ENCODE assay signal across 8 cellular contexts in the genomic region with DNA sequence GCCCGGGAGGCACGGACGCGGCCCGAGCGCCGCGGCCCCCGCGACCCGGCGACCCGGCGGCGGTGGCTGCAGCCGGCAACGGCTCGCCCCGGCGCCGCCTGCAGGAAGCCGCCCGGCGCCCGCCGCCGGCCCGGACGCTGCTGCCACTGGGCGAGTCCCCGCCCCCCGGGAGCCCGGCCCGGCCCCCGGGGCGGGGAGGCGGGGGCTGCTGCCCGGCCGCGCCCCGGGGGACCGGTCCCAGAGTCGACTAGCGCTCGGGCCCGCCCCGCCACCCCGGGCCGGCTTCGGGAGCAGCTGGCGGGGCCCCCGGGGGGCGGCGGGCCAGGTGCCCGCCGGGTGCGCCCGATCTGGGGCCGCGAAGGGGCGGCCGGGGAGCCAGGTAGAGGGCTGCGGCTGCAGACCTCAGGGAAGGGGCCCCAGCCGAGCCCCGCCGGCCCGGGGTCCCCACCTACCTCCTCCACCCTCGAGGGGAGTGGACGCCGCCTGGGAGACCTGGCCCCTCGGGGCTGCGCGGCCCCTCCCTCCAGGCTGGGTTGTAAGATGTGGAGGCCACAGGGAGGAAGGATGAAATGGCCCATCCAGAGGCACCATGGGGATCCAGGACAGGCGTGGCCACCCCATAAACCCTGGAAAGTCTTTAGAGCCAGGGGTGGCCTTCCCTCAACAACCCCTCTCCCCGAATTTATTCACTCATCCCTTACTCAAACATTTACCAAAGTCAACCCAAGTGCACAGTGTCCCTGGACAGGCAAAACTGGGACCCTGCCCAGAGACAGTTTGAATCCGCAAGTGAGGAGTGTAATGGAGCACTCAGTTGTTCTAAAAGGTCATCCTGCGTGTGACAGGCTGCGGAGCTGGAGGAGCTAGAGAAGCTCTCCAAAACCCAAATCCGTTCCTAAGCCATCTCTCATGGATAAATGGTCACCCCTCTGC. TPM values are rescaled to one million over a fixed set of nuclear protein-coding genes. Genes with fewer than 3 reads are reported as not detected.
A peak's percentile ranks its signal among the peaks of the same experiment; 100 is the strongest.
DNase-seq lines count a peak whose midpoint lies in the region; ATAC-seq, FAIRE-seq and TF ChIP-seq lines count a peak whose summit lies in the region.

A gene with protein sequence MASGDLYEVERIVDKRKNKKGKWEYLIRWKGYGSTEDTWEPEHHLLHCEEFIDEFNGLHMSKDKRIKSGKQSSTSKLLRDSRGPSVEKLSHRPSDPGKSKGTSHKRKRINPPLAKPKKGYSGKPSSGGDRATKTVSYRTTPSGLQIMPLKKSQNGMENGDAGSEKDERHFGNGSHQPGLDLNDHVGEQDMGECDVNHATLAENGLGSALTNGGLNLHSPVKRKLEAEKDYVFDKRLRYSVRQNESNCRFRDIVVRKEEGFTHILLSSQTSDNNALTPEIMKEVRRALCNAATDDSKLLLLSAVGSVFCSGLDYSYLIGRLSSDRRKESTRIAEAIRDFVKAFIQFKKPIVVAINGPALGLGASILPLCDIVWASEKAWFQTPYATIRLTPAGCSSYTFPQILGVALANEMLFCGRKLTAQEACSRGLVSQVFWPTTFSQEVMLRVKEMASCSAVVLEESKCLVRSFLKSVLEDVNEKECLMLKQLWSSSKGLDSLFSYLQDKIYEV (minus strand): TSS at position 148 of the 933 bp plus-strand sequence. CDS start 425 bp downstream, outside the sequence.

- peak; percentile 75 to 79 for ATAC-seq in A549
- ATAC-seq in GM19023 (IDR thresholded peaks at IDR 0.05; ENCODE audit: unreplicated experiment), result peak; percentile 77
- peak; percentile 47 for ATAC-seq in HG03342 (IDR thresholded peaks at IDR 0.05; ENCODE audit: unreplicated experiment)
- peak; percentile 88 to 93 (median 90) for ATAC-seq in right lobe of liver

- 0 out of 3 replicates have a peak, but pooled peaks cover 3% of the 10 kb centered on the region for H3K4me1 ChIP-seq in A549
- no peaks in the 10 kb centered on the region for H3K4me1 ChIP-seq in right lobe of liver

- peaks cover 10% of the 10 kb centered on the region; the same call in 2 of the 3 replicates for H3K9me3 ChIP-seq in A549
- no peaks in the 10 kb centered on the region for H3K9me3 ChIP-seq in WERI-Rb-1 (ENCODE audit: severe bottlenecking)
- no peaks in the 10 kb centered on the region for H3K9me3 ChIP-seq in right lobe of liver

- WGBS in A549 (ENCODE audit: missing lambda C conversion rate), result 39% methylated on average over 12 of the region's 79 CpGs
- 58% methylated on average over 5 of the region's 79 CpGs for WGBS in right lobe of liver (ENCODE audit: insufficient coverage, low coverage, low lambda C conversion rate, missing lambda C conversion rate)

- peak within 1 kb of the TSS in 1 of 2 experiments; percentile 80; a peak in 3 of 6 replicates for H3K27ac ChIP-seq in A549
- H3K27ac ChIP-seq in WERI-Rb-1, result no peak within 1 kb of the TSS
- peak within 1 kb of the TSS in 1 of 2 donors; percentile 74 for H3K27ac ChIP-seq in coronary artery
- no peak within 1 kb of the TSS for H3K27ac ChIP-seq in right lobe of liver

- intact Hi-C loops in right lobe of liver (cut with DNase I), result no loop called here

- TF ChIP-seq EP300 in A549 (IDR thresholded peaks at IDR 0.05), result no peak

- DNase-seq in A549 (ENCODE audit: low read depth in 1 of 2, low spot score in 1 of 2) (peak in 1 of 2 experiments; percentile 28), WERI-Rb-1 (no peak), coronary artery (ENCODE audit: low spot score) (no peak), right lobe of liver (peak; percentile 72 to 75 (median 73)), NCI-H1436 treated with DMSO at 0.1 percent for 48 hours (lab: John Stamatoyannopoulos, UW) (no peak)
- DNase-seq in stimulated activated CD8-positive, alpha-beta memory T cell treated with anti-CD3 and anti-CD28 coated beads, Interleukin-15, amount 100 ng/mL, for 48 hours (ENCODE audit: low read depth in 2 of 2), result peak; percentile 23 to 26

- no peak for TF ChIP-seq POLR2A in A549 (IDR thresholded peaks at IDR 0.05; ENCODE audit: low read length)
- no peak for TF ChIP-seq POLR2A in right lobe of liver (IDR thresholded peaks at IDR 0.05)

- FAIRE-seq in A549 (lab: Jason Lieb, UNC), result no peak

- H3K4me2 ChIP-seq in A549, result peak within 1 kb of the TSS; percentile 96

- CTCF ChIA-PET in A549 (lab: Yijun Ruan, JAX), result no interaction called here

- TF ChIP-seq CTCF in A549 (IDR thresholded peaks at IDR 0.05) (no peak), WERI-Rb-1 (IDR thresholded peaks at IDR 0.05; ENCODE audit: low read depth, low read length) (no peak), coronary artery (IDR thresholded peaks at IDR 0.05) (no peak), right lobe of liver (IDR thresholded peaks at IDR 0.05) (peak in 1 of 4 donors; percentile 10)

- POLR2A ChIA-PET in A549 (lab: Yijun Ruan, JAX), result no interaction called here

- H3K4me3 ChIP-seq in A549 (peak within 1 kb of the TSS; percentile 64), WERI-Rb-1 (ENCODE audit: low read depth, low read length) (peak within 1 kb of the TSS; percentile 38), coronary artery (peak within 1 kb of the TSS; percentile 95), right lobe of liver (peak within 1 kb of the TSS; percentile 53 to 68 (median 54))

- H3K27me3 ChIP-seq in WERI-Rb-1 (ENCODE audit: insufficient read depth, low read depth, severe bottlenecking), result peaks cover 16% of the 10 kb centered on the region
- no peaks in the 10 kb centered on the region for H3K27me3 ChIP-seq in right lobe of liver

- TF ChIP-seq RAD21 in A549 (conservative IDR thresholded peaks at IDR 0.05 in 1 of 2, IDR thresholded peaks at IDR 0.05 in 1 of 2), result no peak

- no peaks in the 10 kb centered on the region for H3K36me3 ChIP-seq in WERI-Rb-1
- H3K36me3 ChIP-seq in right lobe of liver, result no peaks in the 10 kb centered on the region

TF ChIP-seq in A549, 52 proteins besides CTCF, POLR2A, EP300 and RAD21:
- TF ChIP-seq, protein P1, sequence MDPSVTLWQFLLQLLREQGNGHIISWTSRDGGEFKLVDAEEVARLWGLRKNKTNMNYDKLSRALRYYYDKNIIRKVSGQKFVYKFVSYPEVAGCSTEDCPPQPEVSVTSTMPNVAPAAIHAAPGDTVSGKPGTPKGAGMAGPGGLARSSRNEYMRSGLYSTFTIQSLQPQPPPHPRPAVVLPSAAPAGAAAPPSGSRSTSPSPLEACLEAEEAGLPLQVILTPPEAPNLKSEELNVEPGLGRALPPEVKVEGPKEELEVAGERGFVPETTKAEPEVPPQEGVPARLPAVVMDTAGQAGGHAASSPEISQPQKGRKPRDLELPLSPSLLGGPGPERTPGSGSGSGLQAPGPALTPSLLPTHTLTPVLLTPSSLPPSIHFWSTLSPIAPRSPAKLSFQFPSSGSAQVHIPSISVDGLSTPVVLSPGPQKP (IDR thresholded peaks at IDR 0.05; ENCODE audit: low read depth, low read length), result no peak
- TF ChIP-seq KDM5A (IDR thresholded peaks at IDR 0.05) (no peak), RNF2 (IDR thresholded peaks at IDR 0.05; ENCODE audit: borderline replicate concordance, low read depth) (no peak), SREBF2 (IDR thresholded peaks at IDR 0.05) (no peak), JUN (IDR thresholded peaks at IDR 0.05) (no peak), PHF8 (IDR thresholded peaks at IDR 0.05; ENCODE audit: borderline replicate concordance, low read depth) (no peak)

RNA-seq across cellular contexts. Expression of the gene that starts here (rescaled TPM):
- polyA plus RNA-seq in A549 (2011; rRNA removed), result 0.09 and 0.10 TPM in 2 replicates
- polyA plus RNA-seq in A549 (2012; cell fraction: cytosol; rRNA removed), result 0.04 TPM in 2 replicates
- 0.05 and 0.07 TPM in 2 replicates for polyA plus RNA-seq in A549 (2012; cell fraction: nucleus; rRNA removed)
- polyA plus RNA-seq in A549 (2017; fragmentation: RNase III; extraction: RNeasy Plus Mini Kit Qiagen cat#74134 plus additional on column Dnase treatment), result 0.03 to 0.07 TPM (median 0.05 TPM) in 3 replicates
- polyA minus RNA-seq in A549 (2011; rRNA and poly(A)+ RNA removed), result 0.19 and 0.95 TPM in 2 replicates
- 10 to 100 TPM in 1 of 6 experiments, 1 to 10 TPM in 5; 2.2 to 12.7 (median 6.3) TPM for total RNA-seq in right lobe of liver

Comparison
In these comparisons a context has a peak if more than half of its experiments do, and no peak if none do; other contexts are left out.
1. Peak in ATAC-seq, H3K4me3 ChIP-seq and H3K4me2 ChIP-seq in A549; RNA of the gene not detected or under 1 TPM.
2. DNase-seq: peak in right lobe of liver (3 of 3) and stimulated activated CD8-positive, alpha-beta memory T cell treated with anti-CD3 and anti-CD28 coated beads, Interleukin-15, amount 100 ng/mL, for 48 hours (2 of 2); none in WERI-Rb-1 (single experiment), coronary artery (single experiment) and NCI-H1436 treated with DMSO at 0.1 percent for 48 hours (single experiment).
3. H3K4me3 ChIP-seq: peak in every context shown above with its lines; median percentile 95 in coronary artery; 64 in A549; 54 in right lobe of liver; 38 in WERI-Rb-1.
4. Peak in every context shown above with its lines, with median percentiles within 50 percentile points of each other: ATAC-seq.